Comparison of ENCODE assay signal across 1 cellular context in genomic region chr2:42978175-42978886, GRCh38.
TF ChIP-seq lines count a peak whose summit lies in the region.

No MANE protein-coding gene starts in this region.

TF ChIP-seq in HepG2, 621 proteins besides CTCF, POLR2A, EP300 and RAD21 (continued from another document and continues in another):
- TF ChIP-seq ARID4A (CRISPR knock-in tag; IDR thresholded peaks at IDR 0.05; ENCODE audit: borderline replicate concordance) (peak; percentile 79; the same call in 1 of the 2 replicates), NRL (CRISPR knock-in tag; IDR thresholded peaks at IDR 0.05; ENCODE audit: borderline replicate concordance) (peak; percentile 80; the same call in 1 of the 2 replicates), ZNF773 (CRISPR knock-in tag; IDR thresholded peaks at IDR 0.05; ENCODE audit: borderline replicate concordance) (peak; percentile 49; the same call in 1 of the 2 replicates), GABPA (IDR thresholded peaks at IDR 0.05; ENCODE audit: low read depth, low read length) (no peak), GABPA (CRISPR knock-in tag; IDR thresholded peaks at IDR 0.05; ENCODE audit: low read depth) (no peak), MAF1 (CRISPR knock-in tag; IDR thresholded peaks at IDR 0.05; ENCODE audit: borderline replicate concordance) (no peak), ZNF207 (IDR thresholded peaks at IDR 0.05; ENCODE audit: borderline replicate concordance) (no peak), ZNF768 (CRISPR knock-in tag; IDR thresholded peaks at IDR 0.05) (no peak), KMT2B (CRISPR knock-in tag; IDR thresholded peaks at IDR 0.05) (0 out of 2 replicates have a peak, but pooled peaks have one; percentile 72), PCBP2 (optimal IDR thresholded peaks at IDR 0.05; ENCODE audit: low read depth, low read length, poor library complexity, severe bottlenecking) (no peak), KDM4B (CRISPR knock-in tag; IDR thresholded peaks at IDR 0.05) (0 out of 2 replicates have a peak, but pooled peaks have one; percentile 45), DNMT1 (CRISPR knock-in tag; IDR thresholded peaks at IDR 0.05) (no peak), FOXM1 (CRISPR knock-in tag; IDR thresholded peaks at IDR 0.05) (no peak), MAZ (IDR thresholded peaks at IDR 0.05; ENCODE audit: borderline replicate concordance, low read depth, low read length) (peak; percentile 82; the same call in 1 of the 2 replicates), MAZ (CRISPR knock-in tag; IDR thresholded peaks at IDR 0.05; ENCODE audit: low read depth) (peak; percentile 94), TBX3 (IDR thresholded peaks at IDR 0.05; ENCODE audit: borderline replicate concordance) (no peak; the same call in 1 of the 2 replicates), ZBTB40 (IDR thresholded peaks at IDR 0.05) (no peak), ZBTB40 (CRISPR knock-in tag; IDR thresholded peaks at IDR 0.05) (peak; percentile 88), ATF6 (CRISPR knock-in tag; conservative IDR thresholded peaks at IDR 0.05) (0 out of 2 replicates have a peak, but pooled peaks have one; percentile 82), ZNF646 (CRISPR knock-in tag; IDR thresholded peaks at IDR 0.05) (peak; percentile 22; the same call in 1 of the 2 replicates), PAF1 (CRISPR knock-in tag; IDR thresholded peaks at IDR 0.05) (no peak), PATZ1 (CRISPR knock-in tag; IDR thresholded peaks at IDR 0.05) (peak; percentile 98)
